10 cellular contexts compared by ENCODE assay signal in the genomic region with DNA sequence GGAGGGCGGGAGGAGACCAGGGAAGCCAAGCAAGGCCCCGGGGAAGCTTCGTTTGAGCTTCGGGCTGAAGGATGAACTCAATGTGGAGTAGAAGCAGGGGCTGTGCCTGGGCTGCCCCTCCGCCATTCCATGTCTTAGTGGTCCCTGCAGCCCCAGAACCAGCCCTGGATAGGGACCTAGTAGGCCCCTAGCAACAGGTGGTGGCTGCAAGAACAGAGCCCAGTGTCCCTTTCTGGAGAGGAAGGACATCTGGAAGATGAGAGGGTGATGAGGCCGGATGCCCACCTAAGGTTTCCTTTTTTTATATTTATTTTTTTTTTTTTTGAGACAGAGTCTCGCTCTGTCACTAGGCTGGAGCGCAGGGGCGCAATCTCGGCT. TPM values are rescaled to one million over a fixed set of nuclear protein-coding genes. Genes with fewer than 3 reads are reported as not detected.
DNase-seq lines count a peak whose midpoint lies in the region; ATAC-seq and TF ChIP-seq lines count a peak whose summit lies in the region.
"Had no signal": no experiment of that assay in that cellular context is flagged by ENCODE, and none has a peak within 500 bp of the region (broad histone marks: within the 10 kb centered on the region; RNA-seq: fewer than 3 reads in every experiment).

No MANE protein-coding gene starts in this region.

- TF ChIP-seq CTCF in Caco-2 (IDR thresholded peaks at IDR 0.05; ENCODE audit: insufficient read depth in 1 of 2, low read depth in 1 of 2, low read length in 1 of 2, severe bottlenecking in 1 of 2, unreplicated experiment in 1 of 2): no peak
- no peak for TF ChIP-seq CTCF in left lung (IDR thresholded peaks at IDR 0.05)

- H3K27me3 ChIP-seq in Caco-2 (replicated peaks; ENCODE audit: control insufficient read depth, insufficient read depth, low read length): no peaks in the 10 kb centered on the region
- H3K27me3 ChIP-seq in left lung: no peaks in the 10 kb centered on the region
- peaks cover 0 to 4% (median 0%) of the 10 kb centered on the region in 3 donors for H3K27me3 ChIP-seq in skeletal muscle tissue (ENCODE audit: control insufficient read depth in 3 of 3, insufficient read depth in 3 of 3, low read length in 3 of 3)
- no peaks in the 10 kb centered on the region for H3K27me3 ChIP-seq in HAP-1 (ENCODE audit: low read depth)

- no peaks in the 10 kb centered on the region for H3K9me3 Mint-ChIP-seq in Caco-2 (ENCODE audit: unreplicated experiment)
- H3K9me3 Mint-ChIP-seq in activated T-helper 17 cell treated with anti-CD3 and anti-CD28 coated beads, Interleukin-2, amount 50 U/mL, for 72 hours: no peaks in the 10 kb centered on the region
- H3K9me3 Mint-ChIP-seq: memory B cell had no signal

- BruUV-seq in Caco-2 (replicated peaks; lab: Mats Ljungman, UMichigan): no TSS peak

- DNase-seq in Caco-2 (no peak), left lung (no peak), putamen (ENCODE audit: low spot score) (no peak), HAP-1 (ENCODE audit: low spot score in 2 of 2) (no peak), COLO829 (ENCODE audit: low spot score) (no peak)
- DNase-seq: NCI-H1694 treated with DMSO at 0.1 percent for 48 hours had no signal

- H3K4me3 ChIP-seq in Caco-2 (ENCODE audit: low read depth, low read length) (no peak overlapping the region), left lung (no peak overlapping the region), skeletal muscle tissue (ENCODE audit: low read length in 3 of 3) (no peak overlapping the region), HAP-1 (no peak overlapping the region)

- H3K27me3 Mint-ChIP-seq in Caco-2 (ENCODE audit: insufficient read depth, unreplicated experiment): no peaks in the 10 kb centered on the region
- H3K27me3 Mint-ChIP-seq in activated T-helper 17 cell treated with anti-CD3 and anti-CD28 coated beads, Interleukin-2, amount 50 U/mL, for 72 hours: no peaks in the 10 kb centered on the region
- H3K27me3 Mint-ChIP-seq: memory B cell had no signal

- H3K4me3 Mint-ChIP-seq in Caco-2 (ENCODE audit: unreplicated experiment): no peak overlapping the region
- H3K4me3 Mint-ChIP-seq in activated T-helper 17 cell treated with anti-CD3 and anti-CD28 coated beads, Interleukin-2, amount 50 U/mL, for 72 hours: peak overlapping the region; percentile 75
- H3K4me3 Mint-ChIP-seq: memory B cell had no signal

- no peak for ATAC-seq in activated T-helper 17 cell treated with anti-CD3 and anti-CD28 coated beads, Interleukin-2, amount 50 U/mL, for 72 hours (replicated peaks)
- no peak for ATAC-seq in left lung
- no peak for ATAC-seq in GM18861 (IDR thresholded peaks at IDR 0.05; ENCODE audit: unreplicated experiment)

- H3K9ac ChIP-seq in skeletal muscle tissue (ENCODE audit: low read depth in 1 of 3, low read length in 3 of 3): peak overlapping the region in 2 of 3 donors; percentile 57 to 64

- intact Hi-C loops in Caco-2 (cut with micrococcal nuclease; ENCODE audit: unreplicated experiment): no loop called here
- intact Hi-C loops in left lung (cut with DNase I): loop anchor here (10.0 kb wide), 2 partner anchors 72 to 102 kb away; no protein-coding TSS in a partner anchor

- peaks cover 23% of the 10 kb centered on the region for H3K4me1 Mint-ChIP-seq in Caco-2 (ENCODE audit: low read depth, unreplicated experiment)
- H3K4me1 Mint-ChIP-seq in activated T-helper 17 cell treated with anti-CD3 and anti-CD28 coated beads, Interleukin-2, amount 50 U/mL, for 72 hours: peaks cover 55% of the 10 kb centered on the region

- peaks cover 5% of the 10 kb centered on the region for H3K36me3 Mint-ChIP-seq in Caco-2 (ENCODE audit: insufficient read depth, unreplicated experiment)
- H3K36me3 Mint-ChIP-seq in activated T-helper 17 cell treated with anti-CD3 and anti-CD28 coated beads, Interleukin-2, amount 50 U/mL, for 72 hours (ENCODE audit: low read depth): peaks cover 99% of the 10 kb centered on the region

- in situ Hi-C loops in HAP-1 (cut with MboI; ENCODE audit: low sequenced_read_pairs): no loop called here

- H3K9me3 ChIP-seq in Caco-2 (no peaks in the 10 kb centered on the region), left lung (no peaks in the 10 kb centered on the region), skeletal muscle tissue (ENCODE audit: control insufficient read depth in 3 of 3, low read length in 3 of 3) (no peaks in the 10 kb centered on the region), HAP-1 (no peaks in the 10 kb centered on the region)

- POLR2A ChIA-PET in Caco-2 (lab: Charles Lee): interaction anchor here (0.6 kb wide), 1 partner anchor 82 kb away, joined by 3 read pairs; no protein-coding TSS in a partner anchor

- H3K27ac ChIP-seq in left lung: peak overlapping the region; percentile 75 to 79
- peak overlapping the region; percentile 87 for H3K27ac ChIP-seq in skeletal muscle tissue (ENCODE audit: low read depth, low read length)

- H3K27ac Mint-ChIP-seq in Caco-2 (ENCODE audit: unreplicated experiment): peak overlapping the region; percentile 73
- peak overlapping the region; percentile 97 for H3K27ac Mint-ChIP-seq in activated T-helper 17 cell treated with anti-CD3 and anti-CD28 coated beads, Interleukin-2, amount 50 U/mL, for 72 hours

- no peaks in the 10 kb centered on the region; the same call in 1 of the 2 replicates for H3K36me3 ChIP-seq in Caco-2 (ENCODE audit: control insufficient read depth, insufficient read depth, low read length)
- H3K36me3 ChIP-seq in left lung: peaks cover 0 to 51% of the 10 kb centered on the region in 2 donors
- H3K36me3 ChIP-seq in skeletal muscle tissue (ENCODE audit: control insufficient read depth in 3 of 3, insufficient read depth in 3 of 3, low read length in 3 of 3): peaks cover 0 to 14% (median 11%) of the 10 kb centered on the region in 3 donors
- H3K36me3 ChIP-seq in HAP-1 (replicated peaks): 0 out of 2 replicates have a peak, but pooled peaks cover 3% of the 10 kb centered on the region

- H3K4me1 ChIP-seq in Caco-2 (peaks cover 42% of the 10 kb centered on the region), left lung (peaks cover 24 to 63% of the 10 kb centered on the region in 2 donors), skeletal muscle tissue (ENCODE audit: control insufficient read depth in 3 of 3, insufficient read depth in 3 of 3, low read length in 3 of 3) (peaks cover 30 to 35% (median 33%) of the 10 kb centered on the region in 3 donors), HAP-1 (peaks cover 12% of the 10 kb centered on the region)

- CTCF ChIA-PET in Caco-2 (lab: Charles Lee): no interaction called here

RNA-seq across cellular contexts. Expression of a gene that starts 27.2 kb away (rescaled TPM):
- total RNA-seq in Caco-2 (2022): 49.6 and 50.2 TPM in 2 replicates
- 100 to 1,000 TPM in 1 of 2 donors, 10 to 100 TPM in 1; 75.4 to 219 TPM for total RNA-seq in activated T-helper 17 cell treated with anti-CD3 and anti-CD28 coated beads, Interleukin-2, amount 50 U/mL, for 72 hours
- 100 to 1,000 TPM in 1 of 2 donors, 10 to 100 TPM in 1; 91.7 to 107 TPM for total RNA-seq in left lung
- 25.6 TPM for total RNA-seq in skeletal muscle tissue
